Comparison of ENCODE assay signal across 14 cellular contexts in genomic region chr15:35912196-35912595, GRCh38.
DNase-seq lines count a peak whose midpoint lies in the region; ATAC-seq and TF ChIP-seq lines count a peak whose summit lies in the region.
"Had no signal": no experiment of that assay in that cellular context is flagged by ENCODE, and none has a peak within 500 bp of the region (broad histone marks: within the 10 kb centered on the region; RNA-seq: fewer than 3 reads in every experiment).

No MANE protein-coding gene starts in this region.

- WGBS in H9 (ENCODE audit: extremely low coverage, insufficient read length, low lambda C conversion rate) = no CpG with 5 or more reads among the region's 2 CpGs

- no peaks in the 10 kb centered on the region for H3K79me1 ChIP-seq in H9 (ENCODE audit: insufficient read depth, low read depth, low read length, poor library complexity, severe bottlenecking)

- peaks cover 0 to 2% of the 10 kb centered on the region in 2 experiments; a peak in 1 of 5 replicates for H3K9me3 Mint-ChIP-seq in H9
- 0 out of 2 replicates have a peak, but pooled peaks cover 3% of the 10 kb centered on the region for H3K9me3 Mint-ChIP-seq in WTC11
- H3K9me3 Mint-ChIP-seq: T-helper 1 cell treated with Interleukin-12 subunit alpha and Interleukin-12 subunit beta and Interleukin-4 antibody, amounts not matched to agents 30 μg/mL and 1 μg/mL, for 36 hours had no signal

- H3K36me3 ChIP-seq in parathyroid adenoma (ENCODE audit: control insufficient read depth, insufficient read depth, low read length) = no peaks in the 10 kb centered on the region

- no peak overlapping the region for H4K8ac ChIP-seq in H9 (replicated peaks; ENCODE audit: insufficient read length, low read depth, low read length)

- no peak overlapping the region for H3T11ph ChIP-seq in H9 (ENCODE audit: low read length)

- POLR2A ChIA-PET in WTC11 (lab: Charles Lee) (no interaction called here), GM10248 (lab: Yijun Ruan, JAX) (no interaction called here)

- no peaks in the 10 kb centered on the region for H3K23me2 ChIP-seq in H9 (ENCODE audit: insufficient read length, low read depth, low read length, poor library complexity, severe bottlenecking)

- H3K4me3 Mint-ChIP-seq in H9 (no peak overlapping the region), WTC11 (no peak overlapping the region)
- H3K4me3 Mint-ChIP-seq: activated CD8-positive, alpha-beta T cell treated with anti-CD3 and anti-CD28 coated beads, Interleukin-2, amount 10 ng/mL, durations not matched to agents 7 days and 5 days; activated naive CD4-positive, alpha-beta T cell treated with anti-CD3 and anti-CD28 coated beads, Interleukin-2, amount 10 ng/mL, durations not matched to agents 7 days and 5 days; effector memory CD8-positive, alpha-beta T cell; nephron; stimulated activated naive B cell treated with anti-CD40 and anti-IgM and Interleukin-4, amounts not matched to agents 10 μg/mL and 1 μg/mL and 100 μg/mL, for 72 hours; T-helper 1 cell treated with Interleukin-12 subunit alpha and Interleukin-12 subunit beta and Interleukin-4 antibody, amounts not matched to agents 30 μg/mL and 1 μg/mL, for 36 hours had no signal

- no peak overlapping the region for H2BK12ac ChIP-seq in H9 (ENCODE audit: insufficient read length, low read depth, low read length)

- no peak overlapping the region for H2BK20ac ChIP-seq in H9 (ENCODE audit: low read depth, low read length, poor library complexity, severe bottlenecking)

- no peak overlapping the region for H2BK5ac ChIP-seq in H9 (ENCODE audit: insufficient read length, low read length)

- H3K9me3 ChIP-seq in H9 (ENCODE audit: control insufficient read depth, low read depth, low read length) = no peaks in the 10 kb centered on the region
- H3K9me3 ChIP-seq in parathyroid adenoma (ENCODE audit: control insufficient read depth, low read length) = no peaks in the 10 kb centered on the region

- H3K27ac Mint-ChIP-seq in H9 = no peak overlapping the region
- H3K27ac Mint-ChIP-seq in WTC11 = no peak overlapping the region
- H3K27ac Mint-ChIP-seq: activated CD8-positive, alpha-beta T cell treated with anti-CD3 and anti-CD28 coated beads, Interleukin-2, amount 10 ng/mL, durations not matched to agents 7 days and 5 days; activated naive CD4-positive, alpha-beta T cell treated with anti-CD3 and anti-CD28 coated beads, Interleukin-2, amount 10 ng/mL, durations not matched to agents 7 days and 5 days; effector memory CD8-positive, alpha-beta T cell; stimulated activated naive B cell treated with anti-CD40 and anti-IgM and Interleukin-4, amounts not matched to agents 10 μg/mL and 1 μg/mL and 100 μg/mL, for 72 hours; T-helper 1 cell treated with Interleukin-12 subunit alpha and Interleukin-12 subunit beta and Interleukin-4 antibody, amounts not matched to agents 30 μg/mL and 1 μg/mL, for 36 hours had no signal

- no peaks in the 10 kb centered on the region for H4K20me1 ChIP-seq in H9 (ENCODE audit: control insufficient read depth, insufficient read depth, insufficient read length)

- H3K4me2 ChIP-seq in H9 (ENCODE audit: insufficient read depth, insufficient read length, low read length) = no peak overlapping the region
- H3K4me2 ChIP-seq in parathyroid adenoma (ENCODE audit: low read length) = no peak overlapping the region

- no peaks in the 10 kb centered on the region for H3K36me3 Mint-ChIP-seq in H9 (ENCODE audit: insufficient read depth in 1 of 3, low read depth in 3 of 3)
- H3K36me3 Mint-ChIP-seq in WTC11 = no peaks in the 10 kb centered on the region
- H3K36me3 Mint-ChIP-seq: activated naive CD4-positive, alpha-beta T cell treated with anti-CD3 and anti-CD28 coated beads, Interleukin-2, amount 10 ng/mL, durations not matched to agents 7 days and 5 days; stimulated activated naive B cell treated with anti-CD40 and anti-IgM and Interleukin-4, amounts not matched to agents 10 μg/mL and 1 μg/mL and 100 μg/mL, for 72 hours had no signal

- no peak overlapping the region for H2BK120ac ChIP-seq in H9 (ENCODE audit: low read depth, low read length, poor library complexity, severe bottlenecking)

- H3K79me2 ChIP-seq in H9 (ENCODE audit: insufficient read depth, low read length) = no peaks in the 10 kb centered on the region
- no peaks in the 10 kb centered on the region for H3K79me2 ChIP-seq in parathyroid adenoma

- ATAC-seq in WTC11 (peak; percentile 77), HG03439 (IDR thresholded peaks at IDR 0.05; ENCODE audit: unreplicated experiment) (no peak)
- ATAC-seq: activated CD8-positive, alpha-beta T cell treated with anti-CD3 and anti-CD28 coated beads, Interleukin-2, amount 10 ng/mL, durations not matched to agents 7 days and 5 days; effector memory CD8-positive, alpha-beta T cell; stimulated activated naive B cell treated with anti-CD40 and anti-IgM and Interleukin-4, amounts not matched to agents 10 μg/mL and 1 μg/mL and 100 μg/mL, for 72 hours had no signal

- H2BK15ac ChIP-seq in H9 (ENCODE audit: low read depth, low read length) = no peak overlapping the region

- DNase-seq in H9 = no peak
- DNase-seq in WTC11 (ENCODE audit: low spot score) = no peak
- peak; percentile 5 for DNase-seq in fibroblast of villous mesenchyme (ENCODE audit: low read depth)
- DNase-seq in GM10248 (ENCODE audit: extremely low spot score) = no peak
- no peak for DNase-seq in GM13977 (ENCODE audit: low spot score)
- DNase-seq in GM20000 (ENCODE audit: low spot score) = no peak
- DNase-seq: activated CD8-positive, alpha-beta T cell treated with anti-CD3 and anti-CD28 coated beads, Interleukin-2, amount 10 ng/mL, durations not matched to agents 7 days and 5 days; activated naive CD4-positive, alpha-beta T cell treated with anti-CD3 and anti-CD28 coated beads, Interleukin-2, amount 10 ng/mL, durations not matched to agents 7 days and 5 days; effector memory CD8-positive, alpha-beta T cell; stimulated activated naive B cell treated with anti-CD40 and anti-IgM and Interleukin-4, amounts not matched to agents 10 μg/mL and 1 μg/mL and 100 μg/mL, for 72 hours had no signal

- H3K14ac ChIP-seq in H9 (ENCODE audit: insufficient read depth, low read length) = no peak overlapping the region

- H3K27me3 ChIP-seq in H9 (ENCODE audit: insufficient read depth, low read length) (no peaks in the 10 kb centered on the region), parathyroid adenoma (ENCODE audit: control insufficient read depth, insufficient read depth, low read length) (no peaks in the 10 kb centered on the region)

- H3K27me3 Mint-ChIP-seq in H9 (ENCODE audit: low read depth) (no peaks in the 10 kb centered on the region), WTC11 (ENCODE audit: low read depth) (no peaks in the 10 kb centered on the region)
- H3K27me3 Mint-ChIP-seq: activated naive CD4-positive, alpha-beta T cell treated with anti-CD3 and anti-CD28 coated beads, Interleukin-2, amount 10 ng/mL, durations not matched to agents 7 days and 5 days; effector memory CD8-positive, alpha-beta T cell; stimulated activated naive B cell treated with anti-CD40 and anti-IgM and Interleukin-4, amounts not matched to agents 10 μg/mL and 1 μg/mL and 100 μg/mL, for 72 hours had no signal

- in situ Hi-C loops in GM13977 (cut with MboI; ENCODE audit: low pct_unique_long_range_greater_than_20kb, low sequenced_read_pairs, unreplicated experiment) = no loop called here

- H3K4ac ChIP-seq in H9 (ENCODE audit: low read depth, low read length) = no peak overlapping the region

- no peak overlapping the region for H3K18ac ChIP-seq in H9 (ENCODE audit: insufficient read length, low read depth, low read length)

- H3K23ac ChIP-seq in H9 (ENCODE audit: insufficient read length, low read depth, low read length) = no peak overlapping the region

- H3K27ac ChIP-seq in H9 (ENCODE audit: insufficient read length, low read depth, low read length) (no peak overlapping the region), parathyroid adenoma (no peak overlapping the region)

- CTCF ChIA-PET in WTC11 (lab: Charles Lee) (interaction anchor here (1.5 kb wide), 1 partner anchor 161 kb away, joined by 5 read pairs; no protein-coding TSS in a partner anchor), GM10248 (lab: Yijun Ruan, JAX) (no interaction called here)

- H4K5ac ChIP-seq in H9 (ENCODE audit: insufficient read length, low read depth, low read length) = no peak overlapping the region

- no peaks in the 10 kb centered on the region; the same call in 1 of the 2 replicates for H3K4me1 ChIP-seq in H9 (ENCODE audit: insufficient read depth, low read length)
- no peaks in the 10 kb centered on the region for H3K4me1 ChIP-seq in parathyroid adenoma

- peak; percentile 43; the same call in 2 of the 3 replicates for TF ChIP-seq CTCF in H9 (conservative IDR thresholded peaks at IDR 0.05)
- no peak for TF ChIP-seq CTCF in WTC11 (IDR thresholded peaks at IDR 0.05)
- peak; percentile 24 for TF ChIP-seq CTCF in fibroblast of villous mesenchyme (IDR thresholded peaks at IDR 0.05; ENCODE audit: insufficient read depth, low read depth, low read length)
- peak; percentile 22 for TF ChIP-seq CTCF in parathyroid adenoma (IDR thresholded peaks at IDR 0.05)
- TF ChIP-seq CTCF in GM10248 (IDR thresholded peaks at IDR 0.05; ENCODE audit: control extremely low read depth, extremely low read depth, low read depth, missing control alignments) = no peak
- TF ChIP-seq CTCF in GM13977 (IDR thresholded peaks at IDR 0.05; ENCODE audit: extremely low read depth, insufficient read depth, missing control alignments) = no peak
- no peak for TF ChIP-seq CTCF in GM20000 (IDR thresholded peaks at IDR 0.05; ENCODE audit: extremely low read depth, missing control alignments)

- no peak overlapping the region for H3K56ac ChIP-seq in H9 (ENCODE audit: insufficient read length, low read depth, low read length)

- H3K9ac ChIP-seq in H9 (ENCODE audit: extremely low read depth, insufficient read length, low read length) (no peak overlapping the region), parathyroid adenoma (no peak overlapping the region)

- H3K4me1 Mint-ChIP-seq in H9 (no peaks in the 10 kb centered on the region), WTC11 (no peaks in the 10 kb centered on the region)
- H3K4me1 Mint-ChIP-seq: activated naive CD4-positive, alpha-beta T cell treated with anti-CD3 and anti-CD28 coated beads, Interleukin-2, amount 10 ng/mL, durations not matched to agents 7 days and 5 days; nephron; stimulated activated naive B cell treated with anti-CD40 and anti-IgM and Interleukin-4, amounts not matched to agents 10 μg/mL and 1 μg/mL and 100 μg/mL, for 72 hours had no signal

- H4K91ac ChIP-seq in H9 (ENCODE audit: insufficient read length, low read depth, low read length) = no peak overlapping the region

- no peak overlapping the region for H3K4me3 ChIP-seq in fibroblast of villous mesenchyme (ENCODE audit: low read depth, low read length)
- no peak overlapping the region for H3K4me3 ChIP-seq in parathyroid adenoma (ENCODE audit: low read depth, low read length)

- H2AK5ac ChIP-seq in H9 (ENCODE audit: insufficient read length, low read length) = no peak overlapping the region

- H2AFZ ChIP-seq in H9 (ENCODE audit: low read length) (no peak overlapping the region), parathyroid adenoma (no peak overlapping the region)

Comparison
In these comparisons a context has a peak if more than half of its experiments do, and no peak if none do; other contexts are left out.
1. CTCF ChIP-seq: peak in H9 (single experiment), fibroblast of villous mesenchyme (single experiment) and parathyroid adenoma (single experiment); none in WTC11 (single experiment), GM10248 (single experiment), GM13977 (single experiment) and GM20000 (single experiment).